In the genomic region with DNA sequence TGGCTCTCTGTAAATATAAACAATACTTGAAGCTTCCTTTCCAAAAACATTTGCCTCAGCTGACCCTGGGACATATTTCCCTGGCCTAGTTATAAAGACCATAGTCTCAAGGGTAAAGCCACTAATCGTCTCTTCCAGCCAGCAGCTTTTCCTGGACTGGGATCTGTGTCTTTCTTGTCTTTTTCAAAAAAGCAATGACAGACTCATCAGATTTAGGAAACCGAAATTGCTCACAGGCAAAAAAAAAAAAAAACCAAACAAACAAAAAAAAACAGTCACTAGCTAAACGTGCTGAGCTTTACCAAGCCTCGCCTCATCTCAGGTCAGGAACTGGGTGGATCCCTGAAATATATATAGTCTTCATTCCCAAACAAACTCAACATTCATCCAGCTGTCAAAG, we compare ENCODE assay signal across 8 cellular contexts. TPM values are rescaled to one million over a fixed set of nuclear protein-coding genes. Genes with fewer than 3 reads are reported as not detected.
DNase-seq lines count a peak whose midpoint lies in the region; ATAC-seq, FAIRE-seq and TF ChIP-seq lines count a peak whose summit lies in the region.

No MANE protein-coding gene starts in this region.

- no peaks in the 10 kb centered on the region for H3K27me3 Mint-ChIP-seq in progenitor cell of endocrine pancreas

- H3K9me3 Mint-ChIP-seq in progenitor cell of endocrine pancreas (ENCODE audit: low read depth): no peaks in the 10 kb centered on the region

- FAIRE-seq in HTR-8/SVneo (lab: Jason Lieb, UNC): no peak

- DNase-seq in GM04504 (ENCODE audit: low read depth) (peak; percentile 22), fibroblast of pulmonary artery (ENCODE audit: low read depth) (peak; percentile 82), progenitor cell of endocrine pancreas (ENCODE audit: low spot score, unreplicated experiment) (no peak), HTR-8/SVneo (ENCODE audit: insufficient read length, low spot score) (no peak), midbrain (lab: John Stamatoyannopoulos, UW) (no peak)

- peak overlapping the region; percentile 61 for H3K27ac ChIP-seq in VCaP

- H3K27ac Mint-ChIP-seq in progenitor cell of endocrine pancreas: peak overlapping the region; percentile 4

- TF ChIP-seq CTCF in VCaP (conservative IDR thresholded peaks at IDR 0.05): no peak
- no peak for TF ChIP-seq CTCF in fibroblast of pulmonary artery (IDR thresholded peaks at IDR 0.05; ENCODE audit: low read length, missing control alignments)
- TF ChIP-seq CTCF in progenitor cell of endocrine pancreas (IDR thresholded peaks at IDR 0.05; ENCODE audit: unreplicated experiment): no peak

- ATAC-seq in HG02588 (IDR thresholded peaks at IDR 0.05; ENCODE audit: unreplicated experiment): no peak
- no peak for ATAC-seq in HG03521 (IDR thresholded peaks at IDR 0.05; ENCODE audit: unreplicated experiment)

- no peak overlapping the region for H3K4me3 Mint-ChIP-seq in progenitor cell of endocrine pancreas (ENCODE audit: low read depth)

- peaks cover 34% of the 10 kb centered on the region for H3K4me1 Mint-ChIP-seq in progenitor cell of endocrine pancreas (ENCODE audit: low read depth)

- H3K36me3 Mint-ChIP-seq in progenitor cell of endocrine pancreas (ENCODE audit: insufficient read depth): peaks cover 9% of the 10 kb centered on the region

- H3K4me3 ChIP-seq in fibroblast of pulmonary artery (replicated peaks; ENCODE audit: low read depth, low read length): no peak overlapping the region

RNA-seq across cellular contexts. Expression of gene STN1, which starts 23.5 kb away (rescaled TPM):
- total RNA-seq in progenitor cell of endocrine pancreas: 13.6 and 15.7 TPM in 2 replicates

RNA-seq across cellular contexts. Expression of gene SH3PXD2A, which starts 39.1 kb away (rescaled TPM):
- total RNA-seq in progenitor cell of endocrine pancreas: 25.5 and 28.0 TPM in 2 replicates

Comparison
In these comparisons a context has a peak if more than half of its experiments do, and no peak if none do; other contexts are left out.
1. DNase-seq: peak in GM04504 (single experiment) and fibroblast of pulmonary artery (single experiment); none in progenitor cell of endocrine pancreas (single experiment), HTR-8/SVneo (single experiment) and midbrain (single experiment).